In the genomic region with DNA sequence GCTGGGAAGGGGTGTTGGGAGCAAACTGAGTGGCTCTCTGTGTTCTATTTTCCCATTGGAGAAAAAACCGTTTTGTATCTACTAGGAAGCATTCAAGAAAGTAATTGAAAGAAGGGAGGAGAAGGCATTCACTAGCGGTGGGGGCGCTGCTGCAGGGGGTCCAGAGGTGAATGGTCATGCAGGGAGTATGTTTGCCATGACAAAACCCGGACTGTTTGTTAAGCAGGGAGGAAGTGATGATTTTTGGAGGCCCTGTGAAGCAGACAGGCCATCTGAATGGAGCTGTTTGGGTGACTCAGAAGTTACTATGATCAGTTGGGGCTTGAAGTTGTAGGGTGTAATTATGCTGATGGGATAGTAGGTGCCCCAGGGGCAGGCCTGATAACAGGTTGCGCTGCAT, we compare ENCODE assay signal across 1 cellular context.
TF ChIP-seq lines count a peak whose summit lies in the region.

No MANE protein-coding gene starts in this region.

TF ChIP-seq in K562, 482 proteins besides CTCF, POLR2A, EP300 and RAD21:
- TF ChIP-seq SPI1 (IDR thresholded peaks at IDR 0.05; ENCODE audit: borderline replicate concordance, low read depth, low read length) (peak; percentile 30; the same call in 1 of the 2 replicates), MTA3 (IDR thresholded peaks at IDR 0.05; ENCODE audit: borderline replicate concordance) (no peak)
TF ChIP-seq in K562: peak in this region for 1.
